34 cellular contexts compared by ENCODE assay signal in genomic region chr20:58329711-58330110, GRCh38.
"Had no signal": no experiment of that assay in that cellular context is flagged by ENCODE, and none has a peak within 500 bp of the region (broad histone marks: within the 10 kb centered on the region; RNA-seq: fewer than 3 reads in every experiment).

No MANE protein-coding gene starts in this region.

- H3K27ac ChIP-seq: ascending aorta, cardiac muscle cell, KMS-11, Peyer's patch, WERI-Rb-1 had no signal

- ATAC-seq: activated CD8-positive, alpha-beta T cell treated with anti-CD3 and anti-CD28 coated beads, Interleukin-2, amount 10 ng/mL, durations not matched to agents 7 days and 5 days; PC-3 had no signal

- H3K9me3 Mint-ChIP-seq: activated CD4-positive, alpha-beta T cell treated with anti-CD3 and anti-CD28 coated beads, Interleukin-2, amount 10 ng/mL, durations not matched to agents 24 days and 14 days; activated naive CD8-positive, alpha-beta T cell treated with anti-CD3 and anti-CD28 coated beads for 36 hours; activated T-cell treated with anti-CD3 and anti-CD28 coated beads, Interleukin-2, amount 50 U/mL, for 4 hours had no signal

- H3K4me1 ChIP-seq: ascending aorta, Peyer's patch had no signal

- H3K36me3 ChIP-seq: ascending aorta, cardiac muscle cell, Peyer's patch, WERI-Rb-1 had no signal

- H3K27me3 Mint-ChIP-seq: activated CD4-positive, alpha-beta T cell treated with anti-CD3 and anti-CD28 coated beads, Interleukin-2, amount 10 ng/mL, durations not matched to agents 24 days and 14 days; activated naive CD8-positive, alpha-beta T cell treated with anti-CD3 and anti-CD28 coated beads for 36 hours had no signal

- H3K4me3 Mint-ChIP-seq: activated CD4-positive, alpha-beta T cell treated with anti-CD3 and anti-CD28 coated beads, Interleukin-2, amount 10 ng/mL, durations not matched to agents 24 days and 14 days; activated CD8-positive, alpha-beta T cell treated with anti-CD3 and anti-CD28 coated beads, Interleukin-2, amount 10 ng/mL, durations not matched to agents 7 days and 5 days; activated naive CD8-positive, alpha-beta T cell treated with anti-CD3 and anti-CD28 coated beads for 36 hours; activated T-cell treated with anti-CD3 and anti-CD28 coated beads, Interleukin-2, amount 50 U/mL, for 4 hours had no signal

- H3K9me3 ChIP-seq: ascending aorta, Peyer's patch had no signal

- H3K27ac Mint-ChIP-seq: activated CD4-positive, alpha-beta T cell treated with anti-CD3 and anti-CD28 coated beads, Interleukin-2, amount 10 ng/mL, durations not matched to agents 24 days and 14 days; activated CD8-positive, alpha-beta T cell treated with anti-CD3 and anti-CD28 coated beads, Interleukin-2, amount 10 ng/mL, durations not matched to agents 7 days and 5 days; activated naive CD8-positive, alpha-beta T cell treated with anti-CD3 and anti-CD28 coated beads for 36 hours had no signal

- H3K9ac ChIP-seq: KMS-11 had no signal

- H3K27me3 ChIP-seq: ascending aorta, cardiac muscle cell, Peyer's patch had no signal

- H3K4me2 ChIP-seq: KMS-11 had no signal

- DNase-seq: activated CD4-positive, alpha-beta T cell treated with anti-CD3 and anti-CD28 coated beads for 1 hour; activated CD4-positive, alpha-beta T cell treated with anti-CD3 and anti-CD28 coated beads, Interleukin-2, amount 10 ng/mL, durations not matched to agents 24 days and 14 days; activated CD4-positive, alpha-beta T cell treated with anti-CD3 and anti-CD28 coated beads, Interleukin-2, amount 50 U/mL, for 48 hours; activated CD4-positive, CD25-positive, alpha-beta regulatory T cell; activated CD8-positive, alpha-beta T cell treated with anti-CD3 and anti-CD28 coated beads, Interleukin-2, amount 10 ng/mL, durations not matched to agents 7 days and 5 days; activated effector memory CD4-positive, alpha-beta T cell treated with anti-CD3 and anti-CD28 coated beads, Interleukin-2, amount 50 U/mL, for 16 hours; activated naive CD4-positive, alpha-beta T cell; activated naive CD4-positive, alpha-beta T cell treated with anti-CD3 and anti-CD28 coated beads, Interleukin-2, amount 50 U/mL, for 16 hours; activated naive CD8-positive, alpha-beta T cell treated with anti-CD3 and anti-CD28 coated beads for 36 hours; activated T-cell treated with anti-CD3 and anti-CD28 coated beads, Interleukin-2, amount 50 U/mL, for 4 hours; amygdala; MM.1S; MV-4-11; NCI-H1092 treated with DMSO at 0.1 percent for 48 hours; NCI-H1417; NCI-H146; NCI-H187; NCI-H2029 treated with DMSO at 0.1 percent for 48 hours; NCI-H2107; NCI-H2171; NCI-H510A; NCI-H526; NCI-H748 treated with DMSO at 0.1 percent for 48 hours; NK-92 treated with Interleukin-12 subunit alpha and Interleukin-12 subunit beta, amount 100 ng/mL, for 24 hours; PC-3; Peyer's patch; Right ventricle myocardium superior; SW 1271; T-helper 1 cell; T1000; WERI-Rb-1 had no signal

- H3K4me3 ChIP-seq: ascending aorta, cardiac muscle cell, Peyer's patch had no signal
